ENCODE assay signal across 2 cellular contexts in genomic region chr6:10794239-10794638, GRCh38.
TF ChIP-seq lines count a peak whose summit lies in the region.

No MANE protein-coding gene starts in this region.

TF ChIP-seq in GM23338, 12 proteins besides CTCF, POLR2A, EP300 and RAD21:
- no peak for TF ChIP-seq NANOG (IDR thresholded peaks at IDR 0.05; ENCODE audit: borderline replicate concordance)
- no peak for TF ChIP-seq ETS1 (IDR thresholded peaks at IDR 0.05)
- TF ChIP-seq ZNF331 (CRISPR knock-in tag; IDR thresholded peaks at IDR 0.05; ENCODE audit: low read depth) = no peak
- TF ChIP-seq ZNF462 (CRISPR knock-in tag; IDR thresholded peaks at IDR 0.05) = no peak
- no peak for TF ChIP-seq REST (IDR thresholded peaks at IDR 0.05; ENCODE audit: unreplicated experiment)
- no peak for TF ChIP-seq ZNF114 (CRISPR knock-in tag; IDR thresholded peaks at IDR 0.05)
- no peak for TF ChIP-seq STAT1 (IDR thresholded peaks at IDR 0.05; ENCODE audit: unreplicated experiment)
- TF ChIP-seq JUNB (IDR thresholded peaks at IDR 0.05; ENCODE audit: unreplicated experiment) = no peak
- no peak for TF ChIP-seq EZH2 (IDR thresholded peaks at IDR 0.05; ENCODE audit: low read depth, unreplicated experiment)
TF ChIP-seq in GM23338: peak in this region for 0.

TF ChIP-seq in HEK293T, 16 proteins besides CTCF, POLR2A, EP300 and RAD21:
- no peak for TF ChIP-seq ARNT (IDR thresholded peaks at IDR 0.05)
- no peak for TF ChIP-seq CTBP1 (IDR thresholded peaks at IDR 0.05; ENCODE audit: borderline replicate concordance)
- TF ChIP-seq SUZ12 (IDR thresholded peaks at IDR 0.05) = no peak
- TF ChIP-seq FOXA1 (IDR thresholded peaks at IDR 0.05) = no peak
- TF ChIP-seq ELF4 (IDR thresholded peaks at IDR 0.05) = no peak
- TF ChIP-seq BHLHE40 (IDR thresholded peaks at IDR 0.05; ENCODE audit: borderline replicate concordance) = no peak
- no peak for TF ChIP-seq L3MBTL2 (conservative IDR thresholded peaks at IDR 0.05)
- no peak for TF ChIP-seq TARDBP (IDR thresholded peaks at IDR 0.05)
- no peak for TF ChIP-seq FOXK2 (IDR thresholded peaks at IDR 0.05)
- no peak for TF ChIP-seq HDGF (IDR thresholded peaks at IDR 0.05; ENCODE audit: borderline replicate concordance)
- no peak for TF ChIP-seq ZNF384 (IDR thresholded peaks at IDR 0.05)
- TF ChIP-seq FOXM1 (IDR thresholded peaks at IDR 0.05; ENCODE audit: borderline replicate concordance) = no peak
- no peak for TF ChIP-seq NFRKB (IDR thresholded peaks at IDR 0.05)
- no peak for TF ChIP-seq LEF1 (IDR thresholded peaks at IDR 0.05; ENCODE audit: borderline replicate concordance)
- no peak for TF ChIP-seq SP1 (IDR thresholded peaks at IDR 0.05)
- no peak for TF ChIP-seq PKNOX1 (IDR thresholded peaks at IDR 0.05)
